Comparison of ENCODE assay signal across 20 cellular contexts in genomic region chr2:46956981-46957531, GRCh38. TPM values are rescaled to one million over a fixed set of nuclear protein-coding genes. Genes with fewer than 3 reads are reported as not detected.
A peak's percentile ranks its signal among the peaks of the same experiment; 100 is the strongest.
DNase-seq lines count a peak whose midpoint lies in the region; ATAC-seq, FAIRE-seq and TF ChIP-seq lines count a peak whose summit lies in the region.
"Had no signal": no experiment of that assay in that cellular context is flagged by ENCODE, and none has a peak within 500 bp of the region (broad histone marks: within the 10 kb centered on the region; RNA-seq: fewer than 3 reads in every experiment).

No MANE protein-coding gene starts in this region.

- H3K4me3 Mint-ChIP-seq in stimulated activated effector memory CD8-positive, alpha-beta T cell treated with anti-CD3 and anti-CD28 coated beads, Interleukin-12 subunit alpha, Interleukin-12 subunit beta, amount 100 ng/mL, for 72 hours, result no peak overlapping the region
- H3K4me3 Mint-ChIP-seq: CD4-positive, alpha-beta memory T cell had no signal

- DNase-seq in NCI-H1092 (lab: John Stamatoyannopoulos, UW) (peak; percentile 17), NCI-H2196 treated with DMSO at 0.1 percent for 48 hours (lab: John Stamatoyannopoulos, UW; ENCODE audit: unreplicated experiment) (peak; percentile 87), kidney (peak; percentile 59), NCI-H510A (lab: John Stamatoyannopoulos, UW) (no peak), NCI-H446 treated with DMSO at 0.1 percent for 48 hours (lab: John Stamatoyannopoulos, UW) (no peak), NOMO-1 treated with dmso at 0.1 percent for 144 hours (lab: John Stamatoyannopoulos, UW; ENCODE audit: unreplicated experiment) (no peak)
- DNase-seq in stimulated activated effector memory CD8-positive, alpha-beta T cell treated with anti-CD3 and anti-CD28 coated beads, Interleukin-12 subunit alpha, Interleukin-12 subunit beta, amount 100 ng/mL, for 72 hours (ENCODE audit: low spot score in 2 of 2), result no peak
- DNase-seq: BE2C; CD4-positive, alpha-beta memory T cell; DND-41; GDM1; NCI-H1105; NCI-H187; NCI-H2171; NCI-H524; PC-9 had no signal

- peak overlapping the region; percentile 90 for H3K27ac Mint-ChIP-seq in stimulated activated effector memory CD8-positive, alpha-beta T cell treated with anti-CD3 and anti-CD28 coated beads, Interleukin-12 subunit alpha, Interleukin-12 subunit beta, amount 100 ng/mL, for 72 hours

- H3K4me1 Mint-ChIP-seq in stimulated activated effector memory CD8-positive, alpha-beta T cell treated with anti-CD3 and anti-CD28 coated beads, Interleukin-12 subunit alpha, Interleukin-12 subunit beta, amount 100 ng/mL, for 72 hours, result peaks cover 27% of the 10 kb centered on the region

- H3K27ac ChIP-seq in kidney (ENCODE audit: low read depth in 2 of 2, low read length in 2 of 2), result no peak overlapping the region

- H3K4me3 ChIP-seq in kidney (ENCODE audit: low read length in 2 of 2), result no peak overlapping the region
- H3K4me3 ChIP-seq: HAP-1, K562, PC-9 had no signal

- H3K4me1 ChIP-seq in kidney (ENCODE audit: control insufficient read depth in 1 of 2, insufficient read depth in 1 of 2, low read depth in 1 of 2, low read length in 2 of 2), result peaks cover 9 to 13% of the 10 kb centered on the region in 2 donors
- H3K4me1 ChIP-seq: BE2C, HAP-1 had no signal

- no peak for TF ChIP-seq CTCF in kidney (IDR thresholded peaks at IDR 0.05; ENCODE audit: borderline replicate concordance, extremely low read depth, insufficient read depth)

- H3K36me3 ChIP-seq in kidney (ENCODE audit: control insufficient read depth in 1 of 2, insufficient read depth in 2 of 2, low read length in 2 of 2), result peaks cover 8 to 16% of the 10 kb centered on the region in 2 donors
- H3K36me3 ChIP-seq: BE2C, HAP-1 had no signal

- peaks cover 93% of the 10 kb centered on the region for H3K36me3 Mint-ChIP-seq in stimulated activated effector memory CD8-positive, alpha-beta T cell treated with anti-CD3 and anti-CD28 coated beads, Interleukin-12 subunit alpha, Interleukin-12 subunit beta, amount 100 ng/mL, for 72 hours

- no peak overlapping the region for H3K9ac ChIP-seq in kidney (ENCODE audit: low read length in 2 of 2)

- H3K9me3 ChIP-seq in kidney (ENCODE audit: control insufficient read depth in 1 of 2, low read length in 2 of 2), result no peaks in the 10 kb centered on the region
- H3K9me3 ChIP-seq: BE2C, HAP-1 had no signal

- H3K9me3 Mint-ChIP-seq in stimulated activated effector memory CD8-positive, alpha-beta T cell treated with anti-CD3 and anti-CD28 coated beads, Interleukin-12 subunit alpha, Interleukin-12 subunit beta, amount 100 ng/mL, for 72 hours, result no peaks in the 10 kb centered on the region
- H3K9me3 Mint-ChIP-seq: CD4-positive, alpha-beta memory T cell had no signal

- no peak for ATAC-seq in stimulated activated effector memory CD8-positive, alpha-beta T cell treated with anti-CD3 and anti-CD28 coated beads, Interleukin-12 subunit alpha, Interleukin-12 subunit beta, amount 100 ng/mL, for 72 hours
- ATAC-seq: K562, SK-N-SH treated with all-trans-retinoic acid at 6 μM for 48 hours had no signal

- no peak for FAIRE-seq in kidney (lab: Jason Lieb, UNC)
- FAIRE-seq: GM19239, K562 had no signal

- intact Hi-C loops in kidney (cut with DNase I), result no loop called here

RNA-seq across cellular contexts. Expression of gene TTC7A, which starts 16.0 kb away (rescaled TPM):
- 45.7 TPM for total RNA-seq in kidney
- polyA plus RNA-seq in kidney (ENCODE audit: insufficient read depth, low read depth, low replicate concordance), result 8.8 TPM

RNA-seq across cellular contexts. Expression of gene MCFD2, which starts 41.5 kb away (rescaled TPM):
- 86.6 TPM for total RNA-seq in kidney
- polyA plus RNA-seq in kidney (ENCODE audit: insufficient read depth, low read depth, low replicate concordance), result 42.2 TPM

Comparison
In these comparisons a context has a peak if more than half of its experiments do, and no peak if none do; other contexts are left out.
1. DNase-seq: peak in NCI-H1092 (single experiment), NCI-H2196 treated with DMSO at 0.1 percent for 48 hours (single experiment) and kidney (single experiment); none in stimulated activated effector memory CD8-positive, alpha-beta T cell treated with anti-CD3 and anti-CD28 coated beads, Interleukin-12 subunit alpha, Interleukin-12 subunit beta, amount 100 ng/mL, for 72 hours (0 of 2), NCI-H510A (single experiment), NCI-H446 treated with DMSO at 0.1 percent for 48 hours (single experiment) and NOMO-1 treated with dmso at 0.1 percent for 144 hours (single experiment).